ENCODE assay signal across 9 cellular contexts in genomic region chr1:21319447-21320407, GRCh38. TPM values are rescaled to one million over a fixed set of nuclear protein-coding genes. Genes with fewer than 3 reads are reported as not detected.
DNase-seq lines count a peak whose midpoint lies in the region; ATAC-seq and TF ChIP-seq lines count a peak whose summit lies in the region.
"Had no signal": no experiment of that assay in that cellular context is flagged by ENCODE, and none has a peak within 500 bp of the region (broad histone marks: within the 10 kb centered on the region; RNA-seq: fewer than 3 reads in every experiment).

No MANE protein-coding gene starts in this region.

- no peaks in the 10 kb centered on the region for H3K9me3 Mint-ChIP-seq in H9
- H3K9me3 Mint-ChIP-seq in activated T-helper 17 cell treated with anti-CD3 and anti-CD28 coated beads, Interleukin-2, amount 50 U/mL, for 72 hours: no peaks in the 10 kb centered on the region

- no peak overlapping the region for H2BK15ac ChIP-seq in H9 (ENCODE audit: low read depth, low read length)

- H3K27me3 ChIP-seq in H9 (ENCODE audit: insufficient read depth, low read length): no peaks in the 10 kb centered on the region
- no peaks in the 10 kb centered on the region for H3K27me3 ChIP-seq in right cardiac atrium (ENCODE audit: control insufficient read depth, insufficient read depth)

- no peaks in the 10 kb centered on the region for H3K79me1 ChIP-seq in H9 (ENCODE audit: insufficient read depth, low read depth, low read length, poor library complexity, severe bottlenecking)

- DNase-seq in H9 (no peak), right cardiac atrium (peak; percentile 64 to 84 (median 81)), NCI-H82 treated with DMSO at 0.1 percent for 48 hours (lab: John Stamatoyannopoulos, UW; ENCODE audit: unreplicated experiment) (no peak)
- DNase-seq in effector CD4-positive, alpha-beta T cell: no peak
- DNase-seq in NK-92 treated with Interleukin-12 subunit alpha and Interleukin-12 subunit beta, amount 100 ng/mL, for 24 hours (lab: John Stamatoyannopoulos, UW): no peak
- DNase-seq: NCI-H1436 treated with DMSO at 0.1 percent for 48 hours had no signal

- no peak overlapping the region for H4K5ac ChIP-seq in H9 (ENCODE audit: insufficient read length, low read depth, low read length)

- H3K9ac ChIP-seq in H9 (ENCODE audit: extremely low read depth, insufficient read length, low read length): no peak overlapping the region

- H4K8ac ChIP-seq in H9 (replicated peaks; ENCODE audit: insufficient read length, low read depth, low read length): no peak overlapping the region

- peak overlapping the region in 1 of 2 experiments; percentile 47; a peak in 1 of 5 replicates for H3K4me3 Mint-ChIP-seq in H9
- H3K4me3 Mint-ChIP-seq in activated T-helper 17 cell treated with anti-CD3 and anti-CD28 coated beads, Interleukin-2, amount 50 U/mL, for 72 hours: no peak overlapping the region

- H2BK5ac ChIP-seq in H9 (ENCODE audit: insufficient read length, low read length): no peak overlapping the region

- no peaks in the 10 kb centered on the region for H3K79me2 ChIP-seq in H9 (ENCODE audit: insufficient read depth, low read length)

- H2BK20ac ChIP-seq in H9 (ENCODE audit: low read depth, low read length, poor library complexity, severe bottlenecking): no peak overlapping the region

- H3K4me1 ChIP-seq in H9 (ENCODE audit: insufficient read depth, low read length) (peaks cover 23% of the 10 kb centered on the region; the same call in 1 of the 2 replicates), right cardiac atrium (ENCODE audit: control insufficient read depth, insufficient read depth, low read length) (peaks cover 52% of the 10 kb centered on the region)

- H3K14ac ChIP-seq in H9 (ENCODE audit: insufficient read depth, low read length): peak overlapping the region; percentile 16

- H2AK5ac ChIP-seq in H9 (ENCODE audit: insufficient read length, low read length): no peak overlapping the region

- no peak overlapping the region for H3K4ac ChIP-seq in H9 (ENCODE audit: low read depth, low read length)

- no peak overlapping the region for H2BK120ac ChIP-seq in H9 (ENCODE audit: low read depth, low read length, poor library complexity, severe bottlenecking)

- ATAC-seq in activated T-helper 17 cell treated with anti-CD3 and anti-CD28 coated beads, Interleukin-2, amount 50 U/mL, for 72 hours (replicated peaks): no peak
- ATAC-seq in right cardiac atrium: peak in 1 of 2 donors; percentile 1
- no peak for ATAC-seq in HG03025 (IDR thresholded peaks at IDR 0.05; ENCODE audit: low FRiP score, unreplicated experiment)

- H3K4me3 ChIP-seq in right cardiac atrium (ENCODE audit: low read length) (no peak overlapping the region), skin epidermis (no peak overlapping the region)

- H2AFZ ChIP-seq in H9 (ENCODE audit: low read length): no peak overlapping the region

- intact Hi-C loops in right cardiac atrium (cut with DNase I): loop anchor here in 1 of 4 donors (10.0 kb wide), 1 partner anchor 55 kb away; no protein-coding TSS in a partner anchor

- H3K56ac ChIP-seq in H9 (ENCODE audit: insufficient read length, low read depth, low read length): no peak overlapping the region

- peak overlapping the region; percentile 64 to 92 (median 85) for H3K27ac Mint-ChIP-seq in H9
- H3K27ac Mint-ChIP-seq in activated T-helper 17 cell treated with anti-CD3 and anti-CD28 coated beads, Interleukin-2, amount 50 U/mL, for 72 hours: peak overlapping the region; percentile 8

- no peak overlapping the region for H3K23ac ChIP-seq in H9 (ENCODE audit: insufficient read length, low read depth, low read length)

- H3K27ac ChIP-seq in H9 (ENCODE audit: insufficient read length, low read depth, low read length) (no peak overlapping the region), right cardiac atrium (ENCODE audit: low read length) (peak overlapping the region; percentile 97), skin epidermis (peak overlapping the region in 15 of 21 experiments; percentile 18 to 88 (median 62))

- no peak overlapping the region for H3K18ac ChIP-seq in H9 (ENCODE audit: insufficient read length, low read depth, low read length)

- H3K4me1 Mint-ChIP-seq in H9: peaks cover 67 to 77% of the 10 kb centered on the region in 2 experiments
- peaks cover 34% of the 10 kb centered on the region for H3K4me1 Mint-ChIP-seq in activated T-helper 17 cell treated with anti-CD3 and anti-CD28 coated beads, Interleukin-2, amount 50 U/mL, for 72 hours

- no peak overlapping the region for H3K4me2 ChIP-seq in H9 (ENCODE audit: insufficient read depth, insufficient read length, low read length)

- H4K91ac ChIP-seq in H9 (ENCODE audit: insufficient read length, low read depth, low read length): no peak overlapping the region

- H3K9me3 ChIP-seq in H9 (ENCODE audit: control insufficient read depth, low read depth, low read length) (no peaks in the 10 kb centered on the region), right cardiac atrium (ENCODE audit: control insufficient read depth, low read length) (no peaks in the 10 kb centered on the region)

- no peaks in the 10 kb centered on the region for H3K27me3 Mint-ChIP-seq in H9 (ENCODE audit: low read depth)
- H3K27me3 Mint-ChIP-seq in activated T-helper 17 cell treated with anti-CD3 and anti-CD28 coated beads, Interleukin-2, amount 50 U/mL, for 72 hours: no peaks in the 10 kb centered on the region

- no peak overlapping the region for H2BK12ac ChIP-seq in H9 (ENCODE audit: insufficient read length, low read depth, low read length)

- no peak overlapping the region for H3T11ph ChIP-seq in H9 (ENCODE audit: low read length)

- peak; percentile 33; the same call in 2 of the 3 replicates for TF ChIP-seq CTCF in H9 (conservative IDR thresholded peaks at IDR 0.05)

- no peaks in the 10 kb centered on the region for H4K20me1 ChIP-seq in H9 (ENCODE audit: control insufficient read depth, insufficient read depth, insufficient read length)

- no CpG with 5 or more reads among the region's 24 CpGs for WGBS in H9 (ENCODE audit: extremely low coverage, insufficient read length, low lambda C conversion rate)
- WGBS in right cardiac atrium: 65% methylated on average over 24 of the region's 24 CpGs

- no peaks in the 10 kb centered on the region for H3K23me2 ChIP-seq in H9 (ENCODE audit: insufficient read length, low read depth, low read length, poor library complexity, severe bottlenecking)

- no peaks in the 10 kb centered on the region; a peak in 1 of 7 replicates for H3K36me3 Mint-ChIP-seq in H9 (ENCODE audit: insufficient read depth in 1 of 3, low read depth in 3 of 3)
- peaks cover 81% of the 10 kb centered on the region for H3K36me3 Mint-ChIP-seq in activated T-helper 17 cell treated with anti-CD3 and anti-CD28 coated beads, Interleukin-2, amount 50 U/mL, for 72 hours (ENCODE audit: low read depth)

RNA-seq across cellular contexts. Expression of gene ECE1, which starts 29.5 kb away (rescaled TPM):
- total RNA-seq in H9 (2021) (27.7 and 31.1 TPM in 2 replicates), right cardiac atrium (100 to 1,000 TPM in 3 of 4 donors, 10 to 100 TPM in 1; 99.1 to 158 (median 114) TPM)
- total RNA-seq in activated T-helper 17 cell treated with anti-CD3 and anti-CD28 coated beads, Interleukin-2, amount 50 U/mL, for 72 hours: 100 to 1,000 TPM in 1 of 2 donors, 10 to 100 TPM in 1; 75.4 to 219 TPM
- 76.2 TPM for polyA plus RNA-seq in right cardiac atrium

Comparison
In these comparisons a context has a peak if more than half of its experiments do, and no peak if none do; other contexts are left out.
1. DNase-seq: peak in right cardiac atrium (3 of 3); none in H9 (single experiment), NCI-H82 treated with DMSO at 0.1 percent for 48 hours (single experiment), effector CD4-positive, alpha-beta T cell (single experiment) and NK-92 treated with Interleukin-12 subunit alpha and Interleukin-12 subunit beta, amount 100 ng/mL, for 24 hours (single experiment).